ENCODE assay signal across 8 cellular contexts in the genomic region with DNA sequence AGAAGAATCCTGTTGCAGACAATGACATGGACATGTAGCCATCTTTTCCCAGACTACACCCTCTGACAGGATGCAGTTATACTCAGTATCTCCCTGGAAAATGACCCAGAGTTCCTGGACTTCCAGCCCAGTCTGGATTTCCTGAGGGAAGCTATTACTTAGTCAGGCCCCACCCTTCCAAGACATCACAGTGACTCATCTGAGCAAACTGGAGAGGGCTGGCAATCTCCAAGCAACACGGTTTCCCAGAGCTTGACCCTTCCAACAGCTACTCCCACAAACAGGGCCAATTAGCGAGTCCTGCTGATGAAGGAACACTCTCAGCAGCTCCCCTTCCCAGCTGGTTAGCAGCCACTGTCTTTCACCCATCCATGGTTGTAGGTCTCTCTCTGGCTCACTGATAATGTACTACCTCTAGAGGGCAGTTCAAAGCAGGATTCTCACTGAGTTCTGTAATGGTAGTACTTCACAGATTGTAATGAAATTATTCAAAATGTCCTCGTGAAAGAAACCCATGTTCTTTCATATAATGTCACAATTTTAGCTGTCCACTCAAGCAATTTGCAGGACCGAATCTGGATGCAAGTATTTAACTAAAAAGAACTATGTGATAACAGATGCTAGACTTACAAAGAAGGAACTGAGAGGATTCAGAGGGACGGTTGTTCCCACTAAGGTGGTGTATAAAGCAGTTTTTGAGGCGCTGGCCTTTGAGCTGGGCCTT.
DNase-seq lines count a peak whose midpoint lies in the region; ATAC-seq and TF ChIP-seq lines count a peak whose summit lies in the region.

No MANE protein-coding gene starts in this region.

- H3K27me3 ChIP-seq in A673 (replicated peaks; ENCODE audit: insufficient read depth, low read depth, low read length, poor library complexity): no peaks in the 10 kb centered on the region
- no peaks in the 10 kb centered on the region for H3K27me3 ChIP-seq in breast epithelium
- no peaks in the 10 kb centered on the region for H3K27me3 ChIP-seq in kidney epithelial cell (ENCODE audit: control insufficient read depth, insufficient read depth, low read length)

- ATAC-seq in HG02610 (IDR thresholded peaks at IDR 0.05; ENCODE audit: unreplicated experiment) (peak; percentile 69), GM21528 (IDR thresholded peaks at IDR 0.05; ENCODE audit: low FRiP score, unreplicated experiment) (no peak)
- ATAC-seq in stimulated activated naive CD8-positive, alpha-beta T cell treated with anti-CD3 and anti-CD28 coated beads, Interleukin-15, Interleukin-2, amounts not matched to agents 100 U/mL and 50 U/mL, for 24 hours: peak; percentile 72

- DNase-seq in A673 (ENCODE audit: low spot score) (peak; percentile 73), EL (peak; percentile 88), NCI-H69 (lab: John Stamatoyannopoulos, UW) (peak; percentile 63), breast epithelium (ENCODE audit: low spot score in 2 of 2) (peak in 1 of 2 donors; percentile 34), kidney epithelial cell (ENCODE audit: low read depth) (peak; percentile 43)
- DNase-seq in stimulated activated naive CD8-positive, alpha-beta T cell treated with anti-CD3 and anti-CD28 coated beads, Interleukin-15, Interleukin-2, amounts not matched to agents 100 U/mL and 50 U/mL, for 24 hours: no peak

- intact Hi-C loops in A673 (cut with micrococcal nuclease; ENCODE audit: unreplicated experiment) (loop anchor here (2.0 to 10.0 kb wide), 4 partner anchors 143 to 626 kb away; a partner anchor contains a TSS), breast epithelium (cut with DNase I; ENCODE audit: low total_unique reads) (no loop called here)

- H3K4me1 ChIP-seq in A673 (ENCODE audit: insufficient read depth, low read length, poor library complexity, severe bottlenecking) (no peaks in the 10 kb centered on the region), breast epithelium (no peaks in the 10 kb centered on the region)

- H3K9me3 ChIP-seq in A673 (ENCODE audit: low read depth, low read length, poor library complexity, severe bottlenecking) (no peaks in the 10 kb centered on the region), breast epithelium (no peaks in the 10 kb centered on the region)

- TF ChIP-seq CTCF in A673 (conservative IDR thresholded peaks at IDR 0.05; ENCODE audit: low read depth, low read length) (peak; percentile 70), breast epithelium (IDR thresholded peaks at IDR 0.05) (peak in 2 of 3 donors; percentile 36 to 40), kidney epithelial cell (IDR thresholded peaks at IDR 0.05; ENCODE audit: insufficient read depth, low read length, poor library complexity, severe bottlenecking) (peak; percentile 56)

- TF ChIP-seq POLR2A in breast epithelium (IDR thresholded peaks at IDR 0.05): no peak

- H3K36me3 ChIP-seq in A673 (ENCODE audit: insufficient read depth, low read length, poor library complexity, severe bottlenecking) (no peaks in the 10 kb centered on the region), breast epithelium (no peaks in the 10 kb centered on the region), kidney epithelial cell (ENCODE audit: control insufficient read depth, insufficient read depth, low read length) (no peaks in the 10 kb centered on the region)

- H3K4me3 ChIP-seq in A673 (ENCODE audit: low read depth, low read length, poor library complexity, severe bottlenecking): no peak overlapping the region
- no peak overlapping the region for H3K4me3 ChIP-seq in breast epithelium
- no peak overlapping the region for H3K4me3 ChIP-seq in kidney epithelial cell (ENCODE audit: low read depth, low read length)

- BruUV-seq in A673 (replicated peaks; lab: Mats Ljungman, UMichigan): no TSS peak

- H3K27ac ChIP-seq in A673 (ENCODE audit: low read depth, low read length, poor library complexity, severe bottlenecking): no peak overlapping the region
- H3K27ac ChIP-seq in breast epithelium: peak overlapping the region; percentile 52 to 84

- CTCF ChIA-PET in A673 (lab: Charles Lee): interaction anchor here (1.0 to 1.1 kb wide), 2 partner anchors 162 to 629 kb away, joined by 3 to 15 read pairs; no protein-coding TSS in a partner anchor

- POLR2A ChIA-PET in A673 (lab: Charles Lee; ENCODE audit: low non-redundant PET): no interaction called here
